In genomic region chr3:188231454-188231853, GRCh38 we compare ENCODE assay signal across 28 cellular contexts.
DNase-seq lines count a peak whose midpoint lies in the region; ATAC-seq, FAIRE-seq and TF ChIP-seq lines count a peak whose summit lies in the region.
"Had no signal": no experiment of that assay in that cellular context is flagged by ENCODE, and none has a peak within 500 bp of the region (broad histone marks: within the 10 kb centered on the region; RNA-seq: fewer than 3 reads in every experiment).

No MANE protein-coding gene starts in this region.

- H3K9me3 ChIP-seq in ascending aorta (no peaks in the 10 kb centered on the region), lung (ENCODE audit: control insufficient read depth in 2 of 2, insufficient read depth in 1 of 2, low read length in 1 of 2) (no peaks in the 10 kb centered on the region), gastrocnemius medialis (no peaks in the 10 kb centered on the region)
- H3K9me3 ChIP-seq: BE2C, pancreas had no signal

- H3K4me1 ChIP-seq in ACC112 (ENCODE audit: control insufficient read depth, insufficient read depth, low read length, unreplicated experiment): peaks cover 29% of the 10 kb centered on the region
- H3K4me1 ChIP-seq in ascending aorta: peaks cover 4 to 80% of the 10 kb centered on the region in 2 donors
- peaks cover 9 to 27% of the 10 kb centered on the region in 2 donors for H3K4me1 ChIP-seq in lung (ENCODE audit: control insufficient read depth in 2 of 2, insufficient read depth in 2 of 2, low read length in 2 of 2)
- peaks cover 20 to 56% of the 10 kb centered on the region in 2 donors for H3K4me1 ChIP-seq in gastrocnemius medialis
- H3K4me1 ChIP-seq: BE2C had no signal

- TF ChIP-seq POLR2A in gastrocnemius medialis (IDR thresholded peaks at IDR 0.05): no peak

- no peak overlapping the region for H2AFZ ChIP-seq in ACC112 (ENCODE audit: low read length, unreplicated experiment)

- WGBS in lung, 2 donors: 97 to 98% methylated on average over 8 of the region's 8 CpGs

- no peak for FAIRE-seq in urothelium cell line (lab: Jason Lieb, UNC)
- FAIRE-seq: islet of Langerhans, pancreas had no signal

- H3K36me3 ChIP-seq in ACC112 (ENCODE audit: insufficient read depth, low read length) (peaks cover 4% of the 10 kb centered on the region; the same call in 1 of the 2 replicates), ascending aorta (peaks cover 0 to 26% of the 10 kb centered on the region in 2 donors), lung (ENCODE audit: control insufficient read depth in 2 of 2, insufficient read depth in 2 of 2, low read length in 2 of 2) (peaks cover 0 to 4% of the 10 kb centered on the region in 2 donors), gastrocnemius medialis (no peaks in the 10 kb centered on the region)
- H3K36me3 ChIP-seq: BE2C, pancreas had no signal

- no peak for ATAC-seq in lung (ENCODE audit: insufficient read depth, low FRiP score)
- peak; percentile 11 to 43 for ATAC-seq in gastrocnemius medialis
- no peak for ATAC-seq in GM21381 (IDR thresholded peaks at IDR 0.05; ENCODE audit: unreplicated experiment)
- ATAC-seq: pancreas, sciatic nerve had no signal

- DNase-seq in ascending aorta (ENCODE audit: low spot score in 2 of 2): no peak
- DNase-seq in lung (ENCODE audit: low spot score): no peak
- peak in 1 of 2 donors; percentile 45 for DNase-seq in gastrocnemius medialis
- no peak for DNase-seq in GM03348 (ENCODE audit: low spot score)
- no peak for DNase-seq in urothelium cell line (ENCODE audit: low spot score)
- no peak for DNase-seq in hepatic stellate cell (ENCODE audit: low spot score)
- DNase-seq: activated CD4-positive, alpha-beta memory T cell treated with anti-CD3 and anti-CD28 coated beads, Interleukin-2, amount 10 ng/mL, durations not matched to agents 7 days and 5 days; activated CD8-positive, alpha-beta memory T cell treated with anti-CD3 and anti-CD28 coated beads, Interleukin-2, amount 50 U/mL, for 48 hours; activated naive CD4-positive, alpha-beta T cell treated with anti-CD3 and anti-CD28 coated beads, Interleukin-2, amount 10 ng/mL, durations not matched to agents 7 days and 5 days; amniotic stem cell; BE2C; CD8-positive, alpha-beta memory T cell; cortex of kidney; DMS 273 treated with DMSO at 0.1 percent for 48 hours; GOT3; midbrain; NCI-H146; NCI-H446 treated with DMSO at 0.1 percent for 48 hours; nephron progenitor cell; OCI-M1; pancreas; SIG-M5; stimulated activated CD4-positive, alpha-beta T cell treated with anti-CD3 and anti-CD28 coated beads, Interleukin-15, amount 100 ng/mL, for 24 hours; stimulated activated naive CD4-positive, alpha-beta T cell had no signal

- TF ChIP-seq CTCF in ascending aorta (IDR thresholded peaks at IDR 0.05): no peak
- no peak for TF ChIP-seq CTCF in lung (IDR thresholded peaks at IDR 0.05; ENCODE audit: control extremely low read depth, extremely low read depth)
- no peak for TF ChIP-seq CTCF in gastrocnemius medialis (IDR thresholded peaks at IDR 0.05 in 4 of 5, conservative IDR thresholded peaks at IDR 0.05 in 1 of 5)

- peak overlapping the region; percentile 54; the same call in 1 of the 2 replicates for H3K27ac ChIP-seq in ACC112 (ENCODE audit: low read depth, low read length)
- H3K27ac ChIP-seq in ascending aorta: peak overlapping the region; percentile 82 to 89
- peak overlapping the region; percentile 16 to 91 for H3K27ac ChIP-seq in lung (ENCODE audit: low read depth in 1 of 2, low read length in 1 of 2)
- peak overlapping the region; percentile 87 to 89 (median 88) for H3K27ac ChIP-seq in gastrocnemius medialis
- H3K27ac ChIP-seq: pancreas had no signal

- no peaks in the 10 kb centered on the region for H3K27me3 ChIP-seq in ACC112 (ENCODE audit: insufficient read depth, low read length)
- H3K27me3 ChIP-seq in ascending aorta: no peaks in the 10 kb centered on the region
- no peaks in the 10 kb centered on the region for H3K27me3 ChIP-seq in lung (ENCODE audit: control insufficient read depth, insufficient read depth)
- H3K27me3 ChIP-seq in gastrocnemius medialis: no peaks in the 10 kb centered on the region
- H3K27me3 ChIP-seq: BE2C, pancreas had no signal

- H3K4me3 ChIP-seq in ACC112 (ENCODE audit: low read depth, low read length) (no peak overlapping the region), ascending aorta (peak overlapping the region in 1 of 2 donors; percentile 2), lung (no peak overlapping the region), gastrocnemius medialis (no peak overlapping the region)
- H3K4me3 ChIP-seq: pancreas had no signal

- intact Hi-C loops in ascending aorta (cut with DNase I) (loop anchor here (2.0 kb wide), 1 partner anchor 31 kb away; no protein-coding TSS in a partner anchor), gastrocnemius medialis (cut with DNase I; ENCODE audit: low total_unique reads) (loop anchor here (1.0 kb wide), 1 partner anchor 9 kb away; no protein-coding TSS in a partner anchor)

- in situ Hi-C loops in gastrocnemius medialis (cut with MboI; ENCODE audit: low sequenced_read_pairs in 4 of 4): loop anchor here in 1 of 4 donors (25.0 kb wide), 1 partner anchor 494 kb away; the partner anchor contains the start of gene BCL6

- H3K79me2 ChIP-seq in ACC112 (ENCODE audit: control insufficient read depth, insufficient read depth, low read length, unreplicated experiment): peaks cover 66% of the 10 kb centered on the region

Comparison
In these comparisons a context has a peak if more than half of its experiments do, and no peak if none do; other contexts are left out.
1. ATAC-seq: peak in gastrocnemius medialis (2 of 2); none in lung (single experiment) and GM21381 (single experiment).
2. Peak in every context shown above with its lines, with median percentiles within 50 percentile points of each other: H3K27ac ChIP-seq.